ENCODE assay signal across 8 cellular contexts in the genomic region with DNA sequence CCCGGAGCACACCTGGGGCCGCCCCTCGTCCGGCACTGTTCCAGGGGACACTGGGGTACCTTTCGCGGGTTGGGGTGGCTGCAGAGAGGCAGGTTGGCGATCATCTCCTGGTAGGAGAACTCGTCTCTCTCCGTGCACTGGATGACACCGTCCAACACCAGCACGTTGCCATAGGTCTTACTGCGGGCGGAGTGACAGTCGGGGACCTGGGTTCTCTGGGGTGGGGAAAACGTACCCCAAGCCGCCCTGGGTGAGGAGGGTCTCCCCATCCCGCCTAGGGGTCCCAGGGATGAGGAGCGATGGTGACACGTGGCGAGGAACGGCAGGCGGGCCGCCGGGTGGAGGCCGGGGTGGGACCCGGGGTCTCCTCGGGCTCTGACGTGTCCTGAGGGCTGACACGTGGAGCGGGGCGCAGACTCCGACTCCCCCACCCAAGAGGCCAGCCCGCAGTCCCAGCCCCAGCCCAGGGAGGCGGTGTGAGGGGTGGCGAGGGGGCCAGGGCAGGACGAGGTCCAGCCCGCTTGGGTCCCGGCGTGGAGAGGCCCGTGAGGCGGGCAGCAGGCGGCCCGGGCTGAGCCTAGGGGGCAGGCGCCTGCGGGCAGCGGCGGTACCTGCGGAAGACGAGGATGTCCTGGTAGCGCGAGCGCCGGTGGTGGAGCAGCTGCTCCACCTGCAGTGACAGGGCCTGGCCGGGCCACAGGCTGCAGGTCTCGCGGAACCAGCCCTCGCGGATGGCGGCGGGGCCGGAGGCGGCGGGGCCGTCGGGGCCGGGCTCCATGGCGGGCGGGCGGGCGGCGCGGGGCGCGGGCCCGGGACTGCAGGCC. TPM values are rescaled to one million over a fixed set of nuclear protein-coding genes. Genes with fewer than 3 reads are reported as not detected.
DNase-seq lines count a peak whose midpoint lies in the region; ATAC-seq lines count a peak whose summit lies in the region.

No MANE protein-coding gene starts in this region.

- H3K36me3 ChIP-seq in skeletal muscle satellite cell (ENCODE audit: insufficient read depth, low read length) = peaks cover 34% of the 10 kb centered on the region

- no peaks in the 10 kb centered on the region for H3K4me1 ChIP-seq in right cardiac atrium (ENCODE audit: control insufficient read depth, insufficient read depth, low read length)
- peaks cover 14% of the 10 kb centered on the region for H3K4me1 ChIP-seq in skeletal muscle satellite cell (ENCODE audit: control insufficient read depth, insufficient read depth, low read length)

- peak overlapping the region; percentile 91 for H3K9ac ChIP-seq in skeletal muscle satellite cell (ENCODE audit: low read depth, low read length)

- ATAC-seq in GM18873 (IDR thresholded peaks at IDR 0.05; ENCODE audit: low FRiP score, unreplicated experiment) (peak; percentile 19), HG03342 (IDR thresholded peaks at IDR 0.05; ENCODE audit: unreplicated experiment) (peak; percentile 25), right cardiac atrium (peak in 1 of 2 donors; percentile 13)

- 2% methylated on average over 72 of the region's 75 CpGs for WGBS in right cardiac atrium

- DNase-seq in AG08396 (ENCODE audit: low spot score) (peak; percentile 52), right cardiac atrium (peak in 1 of 3 donors; percentile 70), LoVo (ENCODE audit: low spot score) (no peak), putamen (ENCODE audit: low spot score) (no peak)
- peak; percentile 8 for DNase-seq in activated CD4-positive, alpha-beta T cell treated with anti-CD3 and anti-CD28 coated beads, Interleukin-2, amount 50 U/mL, for 1 hour

- H3K9me3 ChIP-seq in right cardiac atrium (ENCODE audit: control insufficient read depth, low read length) (no peaks in the 10 kb centered on the region), skeletal muscle satellite cell (replicated peaks; ENCODE audit: low read length) (no peaks in the 10 kb centered on the region)

- H3K4me3 ChIP-seq in right cardiac atrium (ENCODE audit: low read length) (peak overlapping the region; percentile 79), skeletal muscle satellite cell (ENCODE audit: low read length) (peak overlapping the region; percentile 91)

- peak overlapping the region; percentile 97 for H3K4me2 ChIP-seq in skeletal muscle satellite cell (ENCODE audit: low read length)

- no peak overlapping the region for H3K27ac ChIP-seq in right cardiac atrium (ENCODE audit: low read length)

- intact Hi-C loops in right cardiac atrium (cut with DNase I) = no loop called here

- H3K27me3 ChIP-seq in right cardiac atrium (ENCODE audit: control insufficient read depth, insufficient read depth) = no peaks in the 10 kb centered on the region
- no peaks in the 10 kb centered on the region for H3K27me3 ChIP-seq in skeletal muscle satellite cell (ENCODE audit: control insufficient read depth, insufficient read depth, low read length)

RNA-seq across cellular contexts. Expression of gene SRM, which starts 0.4 kb away (rescaled TPM):
- 10 to 100 TPM; 43.6 to 72.6 (median 65.2) TPM for total RNA-seq in right cardiac atrium
- 61.6 TPM for polyA plus RNA-seq in right cardiac atrium
- 49.4 and 75.6 TPM in 2 replicates for total RNA-seq in skeletal muscle satellite cell (2012; rRNA removed)

RNA-seq across cellular contexts. Expression of gene MASP2, which starts 12.3 kb away (rescaled TPM):
- total RNA-seq in right cardiac atrium = not detected
- polyA plus RNA-seq in right cardiac atrium = not detected
- 0.22 TPM in 1 of 2 replicates, not detected in the other for total RNA-seq in skeletal muscle satellite cell (2012; rRNA removed)

RNA-seq across cellular contexts. Expression of gene EXOSC10, which starts 40.3 kb away (rescaled TPM):
- total RNA-seq in right cardiac atrium = 10 to 100 TPM; 21.8 to 25.7 (median 22.3) TPM
- 20.1 TPM for polyA plus RNA-seq in right cardiac atrium
- total RNA-seq in skeletal muscle satellite cell (2012; rRNA removed) = 44.6 and 48.1 TPM in 2 replicates

RNA-seq across cellular contexts. Expression of gene TARDBP, which starts 46.9 kb away (rescaled TPM):
- total RNA-seq in right cardiac atrium = 100 to 1,000 TPM in 2 of 4 donors, 10 to 100 TPM in 2; 78.7 to 137 (median 109) TPM
- 113 TPM for polyA plus RNA-seq in right cardiac atrium
- total RNA-seq in skeletal muscle satellite cell (2012; rRNA removed) = 69.2 and 71.7 TPM in 2 replicates

Comparison
In these comparisons a context has a peak if more than half of its experiments do, and no peak if none do; other contexts are left out.
1. DNase-seq: peak in AG08396 (single experiment) and activated CD4-positive, alpha-beta T cell treated with anti-CD3 and anti-CD28 coated beads, Interleukin-2, amount 50 U/mL, for 1 hour (single experiment); none in LoVo (single experiment) and putamen (single experiment).